Comparison of ENCODE assay signal across 12 cellular contexts in genomic region chr19:6723108-6723618, GRCh38. TPM values are rescaled to one million over a fixed set of nuclear protein-coding genes. Genes with fewer than 3 reads are reported as not detected.
DNase-seq lines count a peak whose midpoint lies in the region; ATAC-seq and TF ChIP-seq lines count a peak whose summit lies in the region.
"Had no signal": no experiment of that assay in that cellular context is flagged by ENCODE, and none has a peak within 500 bp of the region (broad histone marks: within the 10 kb centered on the region; RNA-seq: fewer than 3 reads in every experiment).

No MANE protein-coding gene starts in this region.

- DNase-seq in HCT116 (ENCODE audit: low read depth, low spot score) (no peak), cardiac fibroblast (ENCODE audit: low read depth in 2 of 2) (peak; percentile 73 to 85), SHP77 (lab: John Stamatoyannopoulos, UW) (no peak)
- DNase-seq in activated T-cell treated with anti-CD3 and anti-CD28 coated beads, Interleukin-2, amount 50 U/mL, for 1 hour = no peak
- no peak for DNase-seq in activated CD4-positive, CD25-positive, alpha-beta regulatory T cell treated with anti-CD3 and anti-CD28 coated beads, Interleukin-2, amount 50 U/mL, for 72 hours
- DNase-seq: activated CD4-positive, alpha-beta memory T cell treated with anti-CD3 and anti-CD28 coated beads, Interleukin-2, amount 10 ng/mL, durations not matched to agents 7 days and 5 days; amniotic stem cell; NCI-H1436 treated with DMSO at 0.1 percent for 48 hours had no signal

- H3K36me3 ChIP-seq in HCT116 (ENCODE audit: control insufficient read depth in 1 of 2, insufficient read depth in 2 of 2, low read length in 2 of 2) (no peaks in the 10 kb centered on the region), liver (ENCODE audit: control insufficient read depth in 4 of 4, insufficient read depth in 3 of 4, low read depth in 1 of 4, low read length in 3 of 4) (peaks cover 0 to 14% (median 6%) of the 10 kb centered on the region in 4 donors), thymus (ENCODE audit: control insufficient read depth, insufficient read depth) (no peaks in the 10 kb centered on the region)

- peaks cover 13 to 20% of the 10 kb centered on the region in 2 experiments; a peak in 3 of 4 replicates for H3K4me1 ChIP-seq in HCT116 (ENCODE audit: control insufficient read depth in 1 of 2, insufficient read depth in 2 of 2, low read length in 2 of 2)
- peaks cover 5 to 51% (median 39%) of the 10 kb centered on the region in 4 donors for H3K4me1 ChIP-seq in liver (ENCODE audit: control insufficient read depth in 4 of 4, insufficient read depth in 4 of 4, low read length in 3 of 4)
- H3K4me1 ChIP-seq in thymus (ENCODE audit: control insufficient read depth, insufficient read depth, low read length) = no peaks in the 10 kb centered on the region

- TF ChIP-seq POLR2A in HCT116 (IDR thresholded peaks at IDR 0.05; ENCODE audit: borderline replicate concordance, extremely low read depth, insufficient read depth, insufficient read length) = no peak

- no peak overlapping the region for H3K9ac ChIP-seq in HCT116 (ENCODE audit: low read length)
- no peak overlapping the region for H3K9ac ChIP-seq in liver (ENCODE audit: low read depth in 1 of 2, low read length in 2 of 2)

- POLR2A ChIA-PET in HCT116 (lab: Charles Lee) = no interaction called here

- RAD21 ChIA-PET in HCT116 (lab: Charles Lee; ENCODE audit: low non-redundant PET in 1 of 2, low total read pairs in 2 of 2, uncharacterized antibody in 2 of 2, unreplicated experiment in 2 of 2) = no interaction called here

- no TSS peak for BruUV-seq in HCT116 (replicated peaks; lab: Mats Ljungman, UMichigan)

- TF ChIP-seq CTCF in HCT116 (IDR thresholded peaks at IDR 0.05 in 2 of 3, conservative IDR thresholded peaks at IDR 0.05 in 1 of 3; ENCODE audit: borderline replicate concordance in 1 of 3, insufficient read depth in 1 of 3, low read depth in 2 of 3, low read length in 2 of 3) (no peak), cardiac fibroblast (IDR thresholded peaks at IDR 0.05; ENCODE audit: low read depth, low read length) (no peak), liver (IDR thresholded peaks at IDR 0.05; ENCODE audit: low read depth, low read length, missing input control) (no peak)

- H3K79me2 ChIP-seq in HCT116 (ENCODE audit: insufficient read depth, low read length) = no peaks in the 10 kb centered on the region

- CTCF ChIA-PET in HCT116 (lab: Charles Lee) = no interaction called here

- no peak for TF ChIP-seq RAD21 in HCT116 (IDR thresholded peaks at IDR 0.05; ENCODE audit: low read depth)
- TF ChIP-seq RAD21 in liver (IDR thresholded peaks at IDR 0.05) = no peak

- no peaks in the 10 kb centered on the region for H3K9me2 ChIP-seq in HCT116 (ENCODE audit: insufficient read depth)

- peak overlapping the region; percentile 51 for H3K4me2 ChIP-seq in HCT116 (ENCODE audit: low read length)

- H3K27me3 ChIP-seq in HCT116 (ENCODE audit: insufficient read depth, low read length) = no peaks in the 10 kb centered on the region
- H3K27me3 ChIP-seq in liver (ENCODE audit: control insufficient read depth in 4 of 4, insufficient read depth in 4 of 4, low read length in 3 of 4) = no peaks in the 10 kb centered on the region
- no peaks in the 10 kb centered on the region for H3K27me3 ChIP-seq in thymus (ENCODE audit: control insufficient read depth, insufficient read depth)

- peak overlapping the region; percentile 58 for H2AFZ ChIP-seq in HCT116 (ENCODE audit: low read depth, low read length, poor library complexity, severe bottlenecking)

- intact Hi-C loops in HCT116 (cut with micrococcal nuclease) = no loop called here

- ATAC-seq in HCT116 (no peak; the same call in 1 of the 2 replicates), HG02840 (IDR thresholded peaks at IDR 0.05; ENCODE audit: low FRiP score, unreplicated experiment) (no peak)

- no peaks in the 10 kb centered on the region for H3K9me3 ChIP-seq in HCT116 (ENCODE audit: control insufficient read depth in 1 of 2, insufficient read depth in 1 of 2, low read depth in 1 of 2, low read length in 2 of 2)
- no peaks in the 10 kb centered on the region for H3K9me3 ChIP-seq in liver (ENCODE audit: control insufficient read depth in 4 of 4, low read length in 3 of 4)
- H3K9me3 ChIP-seq in thymus (ENCODE audit: control insufficient read depth) = no peaks in the 10 kb centered on the region

- H4K20me1 ChIP-seq in HCT116 (ENCODE audit: insufficient read depth) = no peaks in the 10 kb centered on the region

- H3K4me3 ChIP-seq in HCT116 (replicated peaks in 1 of 2; ENCODE audit: low read depth in 1 of 2, low read length in 2 of 2) (no peak overlapping the region), cardiac fibroblast (replicated peaks in 1 of 2; ENCODE audit: low read depth in 2 of 2, low read length in 2 of 2) (no peak overlapping the region), liver (ENCODE audit: low read depth in 1 of 3, low read length in 3 of 3) (peak overlapping the region in 2 of 3 donors; percentile 26 to 44), thymus (ENCODE audit: low read length) (no peak overlapping the region)

- H3K27ac ChIP-seq in HCT116 (ENCODE audit: low read depth, low read length) (no peak overlapping the region), liver (ENCODE audit: low read depth in 1 of 2, low read length in 2 of 2) (peak overlapping the region; percentile 67 to 84), thymus (ENCODE audit: low read depth) (peak overlapping the region; percentile 27)

- WGBS in liver = 13% methylated on average over 13 of the region's 13 CpGs
- 59% methylated on average over 13 of the region's 13 CpGs for WGBS in thymus

TF ChIP-seq in HCT116, 20 proteins besides CTCF, POLR2A, EP300 and RAD21:
- TF ChIP-seq EZH2 (IDR thresholded peaks at IDR 0.05) (no peak), CEBPB (IDR thresholded peaks at IDR 0.05; ENCODE audit: low read depth) (peak; percentile 95)

TF ChIP-seq in liver, 16 proteins besides CTCF, POLR2A, EP300 and RAD21 (continues in another document):
- TF ChIP-seq FOXA2 (IDR thresholded peaks at IDR 0.05) (no peak), ZBTB33 (IDR thresholded peaks at IDR 0.05) (peak; percentile 23), TAF1 (conservative IDR thresholded peaks at IDR 0.05) (no peak), NR2F2 (IDR thresholded peaks at IDR 0.05) (peak; percentile 19), HNF4A (conservative IDR thresholded peaks at IDR 0.05) (peak; percentile 66 to 73), SP1 (IDR thresholded peaks at IDR 0.05) (peak; percentile 60), EGR1 (IDR thresholded peaks at IDR 0.05; ENCODE audit: low read depth in 2 of 2) (peak in 1 of 2 donors; percentile 33)

RNA-seq across cellular contexts. Expression of gene C3, which starts 2.7 kb away (rescaled TPM):
- total RNA-seq in HCT116 (2021; ENCODE audit: unreplicated experiment) (7.0 TPM), liver (1,000 to 10,000 TPM; 4,543 to 9,349 TPM)
- 1.6 and 2.1 TPM in 2 replicates for polyA plus RNA-seq in HCT116 (2012)
- polyA plus RNA-seq in liver (1,000 to 10,000 TPM; 7,734 to 8,295 TPM), thymus (311 TPM)

RNA-seq across cellular contexts. Expression of gene GPR108, which starts 14.2 kb away (rescaled TPM):
- 75.0 TPM for total RNA-seq in HCT116 (2021; ENCODE audit: unreplicated experiment)
- 89.6 and 104 TPM in 2 replicates for polyA plus RNA-seq in HCT116 (2012)
- total RNA-seq in liver = 10 to 100 TPM; 17.2 to 28.9 TPM
- 10 to 100 TPM; 32.0 to 34.2 TPM for polyA plus RNA-seq in liver
- polyA plus RNA-seq in thymus = 106 TPM

RNA-seq across cellular contexts. Expression of gene TRIP10, which starts 16.3 kb away (rescaled TPM):
- 111 TPM for total RNA-seq in HCT116 (2021; ENCODE audit: unreplicated experiment)
- 109 and 120 TPM in 2 replicates for polyA plus RNA-seq in HCT116 (2012)
- total RNA-seq in liver = 1 to 10 TPM; 6.1 to 9.9 TPM
- polyA plus RNA-seq in liver = 1 to 10 TPM; 3.4 to 8.7 TPM
- 52.2 TPM for polyA plus RNA-seq in thymus

RNA-seq across cellular contexts. Expression of gene SH2D3A, which starts 44.1 kb away (rescaled TPM):
- total RNA-seq in HCT116 (2021; ENCODE audit: unreplicated experiment) (75.7 TPM), liver (1 to 10 TPM in 1 of 2 donors, under 1 TPM in 1; 0.23 to 1.0 TPM)
- polyA plus RNA-seq in HCT116 (2012) = 57.7 and 67.0 TPM in 2 replicates
- polyA plus RNA-seq in liver (1 to 10 TPM in 1 of 2 donors, under 1 TPM in 1; 0.54 to 1.0 TPM), thymus (18.8 TPM)

RNA-seq across cellular contexts. Expression of gene VAV1, which starts 49.3 kb away (rescaled TPM):
- total RNA-seq in HCT116 (2021; ENCODE audit: unreplicated experiment) (20.6 TPM), liver (10 to 100 TPM in 1 of 2 donors, 1 to 10 TPM in 1; 6.3 to 13.3 TPM)
- 37.2 and 37.3 TPM in 2 replicates for polyA plus RNA-seq in HCT116 (2012)
- polyA plus RNA-seq in liver (1 to 10 TPM in 1 of 2 donors, under 1 TPM in 1; 0.60 to 2.0 TPM), thymus (42.2 TPM)
- total RNA-seq: glomerular endothelial cell had no signal

Comparison
In these comparisons a context has a peak if more than half of its experiments do, and no peak if none do; other contexts are left out.
1. DNase-seq: peak in cardiac fibroblast (2 of 2); none in HCT116 (single experiment), activated T-cell treated with anti-CD3 and anti-CD28 coated beads, Interleukin-2, amount 50 U/mL, for 1 hour (single experiment), activated CD4-positive, CD25-positive, alpha-beta regulatory T cell treated with anti-CD3 and anti-CD28 coated beads, Interleukin-2, amount 50 U/mL, for 72 hours (single experiment) and SHP77 (0 of 2).
2. H3K4me3 ChIP-seq: peak in liver (2 of 3); none in HCT116 (0 of 2), cardiac fibroblast (0 of 2) and thymus (single experiment).
3. RNA of gene C3, which starts 2.7 kb away (total RNA-seq): 4,543 to 9,349 TPM in liver; 7.0 TPM in HCT116 (single experiment); every median in the first group is over 100 times any median in the second.
4. RNA of gene TRIP10, which starts 16.3 kb away (total RNA-seq): 111 TPM in HCT116 (single experiment); 6.1 to 9.9 TPM in liver; every median in the first group is over 10 times any median in the second.